Comparison of ENCODE assay signal across 19 cellular contexts in the genomic region with DNA sequence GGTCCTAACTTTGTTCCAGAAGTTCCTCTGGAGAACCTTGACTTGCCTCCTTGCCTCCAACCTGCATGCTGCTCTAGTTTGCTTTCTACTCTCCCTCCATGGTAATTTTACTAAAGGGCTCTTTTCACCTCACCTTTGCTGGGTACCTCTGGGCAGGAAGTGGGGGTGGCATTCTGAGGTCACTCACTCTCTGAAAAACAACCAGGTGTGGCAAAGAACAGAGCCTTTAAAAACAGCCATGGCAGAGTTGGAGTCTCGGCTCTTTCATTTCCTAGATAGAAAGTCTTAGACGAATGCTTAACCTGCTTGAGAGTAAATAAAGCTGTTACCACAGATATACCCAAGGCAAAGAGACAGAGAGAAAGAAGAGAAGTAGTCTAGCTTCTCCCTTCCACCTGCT.
A peak's percentile ranks its signal among the peaks of the same experiment; 100 is the strongest.
DNase-seq lines count a peak whose midpoint lies in the region; ATAC-seq, FAIRE-seq and TF ChIP-seq lines count a peak whose summit lies in the region.
"Had no signal": no experiment of that assay in that cellular context is flagged by ENCODE, and none has a peak within 500 bp of the region (broad histone marks: within the 10 kb centered on the region; RNA-seq: fewer than 3 reads in every experiment).

No MANE protein-coding gene starts in this region.

- no peaks in the 10 kb centered on the region for H3K27me3 ChIP-seq in psoas muscle (ENCODE audit: insufficient read depth in 3 of 3, low read length in 2 of 3)
- H3K27me3 ChIP-seq: neutrophil, spleen, tibial nerve had no signal

- no peak overlapping the region for H3K4me3 ChIP-seq in psoas muscle
- H3K4me3 ChIP-seq: heart left ventricle, spleen, tibial nerve had no signal

- no peak overlapping the region for H3K4me3 Mint-ChIP-seq in activated CD4-positive, alpha-beta T cell treated with anti-CD3 and anti-CD28 coated beads, Interleukin-2, amount 10 ng/mL, durations not matched to agents 24 days and 14 days
- H3K4me3 Mint-ChIP-seq in activated naive CD4-positive, alpha-beta T cell treated with anti-CD3 and anti-CD28 coated beads for 36 hours = no peak overlapping the region
- H3K4me3 Mint-ChIP-seq in naive thymus-derived CD8-positive, alpha-beta T cell = peak overlapping the region; percentile 47 to 88 (median 85)
- H3K4me3 Mint-ChIP-seq: activated B cell treated with CpG ODN at 0.5 μM for 24 hours had no signal

- POLR2A ChIA-PET in naive thymus-derived CD8-positive, alpha-beta T cell (lab: Charles Lee) = interaction anchor here (0.8 to 2.2 kb wide), 12 partner anchors 19 to 827 kb away, joined by 3 to 8 read pairs (median 4); a partner anchor contains a TSS

- DNase-seq in stimulated activated CD8-positive, alpha-beta memory T cell treated with anti-CD3 and anti-CD28 coated beads, Interleukin-12 subunit alpha, Interleukin-12 subunit beta, amount 100 ng/mL, for 1 hour (ENCODE audit: low read depth) = peak; percentile 3
- DNase-seq in stimulated activated CD8-positive, alpha-beta memory T cell treated with anti-CD3 and anti-CD28 coated beads, Interleukin-4, amount 100 ng/mL, for 48 hours = no peak
- DNase-seq in activated CD4-positive, alpha-beta T cell treated with anti-CD3 and anti-CD28 coated beads, Interleukin-2, amount 10 ng/mL, durations not matched to agents 24 days and 14 days = no peak
- DNase-seq in activated naive CD4-positive, alpha-beta T cell treated with anti-CD3 and anti-CD28 coated beads for 36 hours = peak; percentile 36
- peak; percentile 10 to 90 (median 69) for DNase-seq in naive thymus-derived CD8-positive, alpha-beta T cell
- DNase-seq in GM12891 (ENCODE audit: insufficient read length, low spot score) (no peak), psoas muscle (no peak)
- DNase-seq in stimulated activated CD4-positive, alpha-beta T cell treated with anti-CD3 and anti-CD28 coated beads, Interleukin-2, amount 100 ng/mL, for 24 hours = no peak
- DNase-seq: activated B cell treated with CpG ODN at 0.5 μM for 24 hours, heart left ventricle, NCI-H1436 treated with DMSO at 0.1 percent for 48 hours, retina, SIG-M5, spleen had no signal

- peaks cover 6% of the 10 kb centered on the region for H3K4me1 Mint-ChIP-seq in activated CD4-positive, alpha-beta T cell treated with anti-CD3 and anti-CD28 coated beads, Interleukin-2, amount 10 ng/mL, durations not matched to agents 24 days and 14 days
- H3K4me1 Mint-ChIP-seq in activated naive CD4-positive, alpha-beta T cell treated with anti-CD3 and anti-CD28 coated beads for 36 hours (ENCODE audit: low read depth) = peaks cover 29% of the 10 kb centered on the region
- H3K4me1 Mint-ChIP-seq in naive thymus-derived CD8-positive, alpha-beta T cell = peaks cover 26 to 49% (median 35%) of the 10 kb centered on the region in 4 donors
- H3K4me1 Mint-ChIP-seq: activated B cell treated with CpG ODN at 0.5 μM for 24 hours had no signal

- H3K9me3 ChIP-seq in psoas muscle = no peaks in the 10 kb centered on the region
- H3K9me3 ChIP-seq: heart left ventricle, neutrophil, spleen had no signal

- no peaks in the 10 kb centered on the region for H3K27me3 Mint-ChIP-seq in activated CD4-positive, alpha-beta T cell treated with anti-CD3 and anti-CD28 coated beads, Interleukin-2, amount 10 ng/mL, durations not matched to agents 24 days and 14 days
- H3K27me3 Mint-ChIP-seq in activated naive CD4-positive, alpha-beta T cell treated with anti-CD3 and anti-CD28 coated beads for 36 hours (ENCODE audit: low read depth) = no peaks in the 10 kb centered on the region
- H3K27me3 Mint-ChIP-seq in naive thymus-derived CD8-positive, alpha-beta T cell = no peaks in the 10 kb centered on the region
- H3K27me3 Mint-ChIP-seq: activated B cell treated with CpG ODN at 0.5 μM for 24 hours had no signal

- H3K9me3 Mint-ChIP-seq in activated CD4-positive, alpha-beta T cell treated with anti-CD3 and anti-CD28 coated beads, Interleukin-2, amount 10 ng/mL, durations not matched to agents 24 days and 14 days = peaks cover 12% of the 10 kb centered on the region
- peaks cover 14% of the 10 kb centered on the region for H3K9me3 Mint-ChIP-seq in activated naive CD4-positive, alpha-beta T cell treated with anti-CD3 and anti-CD28 coated beads for 36 hours
- H3K9me3 Mint-ChIP-seq in naive thymus-derived CD8-positive, alpha-beta T cell = peaks cover 7 to 32% (median 15%) of the 10 kb centered on the region in 9 donors
- H3K9me3 Mint-ChIP-seq: activated T-helper 2 cell treated with anti-CD3 and anti-CD28 coated beads, Interferon-gamma antibody, Interleukin-2, Interleukin-4, amounts not matched to agents 10 μg/mL and 5 μg/mL and 100 μg/mL, durations not matched to agents 14 hours and 24 hours and 36 hours had no signal

- intact Hi-C loops in activated CD4-positive, alpha-beta T cell treated with anti-CD3 and anti-CD28 coated beads, Interleukin-2, amount 10 ng/mL, durations not matched to agents 24 days and 14 days (cut with micrococcal nuclease) = no loop called here
- intact Hi-C loops in activated naive CD4-positive, alpha-beta T cell treated with anti-CD3 and anti-CD28 coated beads for 36 hours (cut with micrococcal nuclease) = no loop called here
- intact Hi-C loops in psoas muscle (cut with DNase I) = no loop called here

- 89 to 97% (median 90%) methylated on average over 2 of the region's 2 CpGs for WGBS in psoas muscle, 3 donors

- peak overlapping the region; percentile 34 for H3K27ac Mint-ChIP-seq in activated CD4-positive, alpha-beta T cell treated with anti-CD3 and anti-CD28 coated beads, Interleukin-2, amount 10 ng/mL, durations not matched to agents 24 days and 14 days
- H3K27ac Mint-ChIP-seq in activated naive CD4-positive, alpha-beta T cell treated with anti-CD3 and anti-CD28 coated beads for 36 hours = peak overlapping the region; percentile 77
- peak overlapping the region in 7 of 10 donors; percentile 98 to 100 (median 99) for H3K27ac Mint-ChIP-seq in naive thymus-derived CD8-positive, alpha-beta T cell
- H3K27ac Mint-ChIP-seq: activated B cell treated with CpG ODN at 0.5 μM for 24 hours; activated T-helper 2 cell treated with anti-CD3 and anti-CD28 coated beads, Interferon-gamma antibody, Interleukin-2, Interleukin-4, amounts not matched to agents 10 μg/mL and 5 μg/mL and 100 μg/mL, durations not matched to agents 14 hours and 24 hours and 36 hours had no signal

- CTCF ChIA-PET in activated naive CD4-positive, alpha-beta T cell treated with anti-CD3 and anti-CD28 coated beads for 36 hours (lab: Charles Lee) = interaction anchor here (1.1 kb wide), 1 partner anchor 304 kb away, joined by 3 read pairs; no protein-coding TSS in a partner anchor

- TF ChIP-seq CTCF in psoas muscle (IDR thresholded peaks at IDR 0.05) = no peak

- no peak overlapping the region for H3K27ac ChIP-seq in psoas muscle
- H3K27ac ChIP-seq: HL-60, neutrophil, tibial nerve had no signal

- no peaks in the 10 kb centered on the region for H3K4me1 ChIP-seq in psoas muscle
- H3K4me1 ChIP-seq: heart left ventricle, spleen, tibial nerve had no signal

- no peak for FAIRE-seq in GM12891 (lab: Jason Lieb, UNC)
- FAIRE-seq: colon had no signal

- peak; percentile 97 to 98 for ATAC-seq in naive thymus-derived CD8-positive, alpha-beta T cell
- ATAC-seq in psoas muscle = no peak
- ATAC-seq: heart left ventricle had no signal

- H3K36me3 ChIP-seq in psoas muscle (ENCODE audit: insufficient read depth in 1 of 2, low read depth in 1 of 2) = no peaks in the 10 kb centered on the region
- H3K36me3 ChIP-seq: heart left ventricle, neutrophil, spleen, tibial nerve had no signal

- H3K36me3 Mint-ChIP-seq in activated CD4-positive, alpha-beta T cell treated with anti-CD3 and anti-CD28 coated beads, Interleukin-2, amount 10 ng/mL, durations not matched to agents 24 days and 14 days (ENCODE audit: low read depth) = no peaks in the 10 kb centered on the region
- no peaks in the 10 kb centered on the region for H3K36me3 Mint-ChIP-seq in activated naive CD4-positive, alpha-beta T cell treated with anti-CD3 and anti-CD28 coated beads for 36 hours (ENCODE audit: low read depth)
- peaks cover 0 to 24% (median 14%) of the 10 kb centered on the region in 3 donors for H3K36me3 Mint-ChIP-seq in naive thymus-derived CD8-positive, alpha-beta T cell

- TF ChIP-seq POLR2A in GM12891 (IDR thresholded peaks at IDR 0.05; ENCODE audit: low read depth, low read length) = no peak

TF ChIP-seq in GM12891, 5 proteins besides CTCF, POLR2A, EP300 and RAD21:
- no peak for TF ChIP-seq PAX5 (IDR thresholded peaks at IDR 0.05; ENCODE audit: insufficient read depth, low read length, severe bottlenecking)
- TF ChIP-seq POU2F2 (IDR thresholded peaks at IDR 0.05; ENCODE audit: low read depth, low read length) = no peak
- no peak for TF ChIP-seq POLR2AphosphoS5 (IDR thresholded peaks at IDR 0.05; ENCODE audit: low read depth, low read length)
- no peak for TF ChIP-seq TAF1 (IDR thresholded peaks at IDR 0.05; ENCODE audit: low read depth, low read length)
- no peak for TF ChIP-seq SPI1 (IDR thresholded peaks at IDR 0.05; ENCODE audit: low read depth, low read length)

Comparison
In these comparisons a context has a peak if more than half of its experiments do, and no peak if none do; other contexts are left out.
1. DNase-seq: peak in stimulated activated CD8-positive, alpha-beta memory T cell treated with anti-CD3 and anti-CD28 coated beads, Interleukin-12 subunit alpha, Interleukin-12 subunit beta, amount 100 ng/mL, for 1 hour (single experiment), activated naive CD4-positive, alpha-beta T cell treated with anti-CD3 and anti-CD28 coated beads for 36 hours (single experiment) and naive thymus-derived CD8-positive, alpha-beta T cell (10 of 10); none in stimulated activated CD8-positive, alpha-beta memory T cell treated with anti-CD3 and anti-CD28 coated beads, Interleukin-4, amount 100 ng/mL, for 48 hours (single experiment), activated CD4-positive, alpha-beta T cell treated with anti-CD3 and anti-CD28 coated beads, Interleukin-2, amount 10 ng/mL, durations not matched to agents 24 days and 14 days (single experiment), GM12891 (single experiment), psoas muscle (0 of 2) and stimulated activated CD4-positive, alpha-beta T cell treated with anti-CD3 and anti-CD28 coated beads, Interleukin-2, amount 100 ng/mL, for 24 hours (0 of 2).
2. H3K27ac Mint-ChIP-seq: peak in every context shown above with its lines; median percentile 99 in naive thymus-derived CD8-positive, alpha-beta T cell; 77 in activated naive CD4-positive, alpha-beta T cell treated with anti-CD3 and anti-CD28 coated beads for 36 hours; 34 in activated CD4-positive, alpha-beta T cell treated with anti-CD3 and anti-CD28 coated beads, Interleukin-2, amount 10 ng/mL, durations not matched to agents 24 days and 14 days.
3. H3K4me3 Mint-ChIP-seq: peak in naive thymus-derived CD8-positive, alpha-beta T cell (10 of 10); none in activated CD4-positive, alpha-beta T cell treated with anti-CD3 and anti-CD28 coated beads, Interleukin-2, amount 10 ng/mL, durations not matched to agents 24 days and 14 days (single experiment) and activated naive CD4-positive, alpha-beta T cell treated with anti-CD3 and anti-CD28 coated beads for 36 hours (single experiment).
4. ATAC-seq: peak in naive thymus-derived CD8-positive, alpha-beta T cell (2 of 2); none in psoas muscle (0 of 4).